In genomic region chr14:91302391-91302790, GRCh38 we compare ENCODE assay signal across 17 cellular contexts. TPM values are rescaled to one million over a fixed set of nuclear protein-coding genes. Genes with fewer than 3 reads are reported as not detected.
A peak's percentile ranks its signal among the peaks of the same experiment; 100 is the strongest.
DNase-seq lines count a peak whose midpoint lies in the region; ATAC-seq, FAIRE-seq and TF ChIP-seq lines count a peak whose summit lies in the region.
"Had no signal": no experiment of that assay in that cellular context is flagged by ENCODE, and none has a peak within 500 bp of the region (broad histone marks: within the 10 kb centered on the region; RNA-seq: fewer than 3 reads in every experiment).

No MANE protein-coding gene starts in this region.

- peak overlapping the region; percentile 80 for H3K27ac Mint-ChIP-seq in T-helper 2 cell treated with Interferon-gamma antibody and Interleukin-4, amounts not matched to agents 5 μg/mL and 100 μg/mL, for 36 hours

- BruUV-seq in HepG2 (replicated peaks; lab: Mats Ljungman, UMichigan): no TSS peak

- in situ Hi-C loops in HepG2 (cut with HindIII; ENCODE audit: extremely low pct_ligation_motif_present, low pct_unique_long_range_greater_than_20kb): no loop called here

- H3K9me3 ChIP-seq in lower lobe of right lung (no peaks in the 10 kb centered on the region), HepG2 (ENCODE audit: low read length) (no peaks in the 10 kb centered on the region)
- H3K9me3 ChIP-seq: breast epithelium had no signal

- H2AFZ ChIP-seq in HepG2 (ENCODE audit: low read length): no peak overlapping the region

- FAIRE-seq in GM19239 (lab: Jason Lieb, UNC): peak; percentile 62
- no peak for FAIRE-seq in HepG2 (lab: Jason Lieb, UNC)
- FAIRE-seq: A204.1 had no signal

- CTCF ChIA-PET in HepG2 (lab: Yijun Ruan, JAX; ENCODE audit: low intra/inter-chr PET ratio, low total read pairs): no interaction called here

- no peaks in the 10 kb centered on the region for H3K9me3 Mint-ChIP-seq in T-helper 2 cell treated with Interferon-gamma antibody and Interleukin-4, amounts not matched to agents 5 μg/mL and 100 μg/mL, for 36 hours

- no peak overlapping the region for H3K4me3 ChIP-seq in lower lobe of right lung
- H3K4me3 ChIP-seq in HepG2 (replicated peaks in 1 of 3; ENCODE audit: insufficient read depth in 1 of 3, low read depth in 2 of 3, low read length in 3 of 3): no peak overlapping the region
- H3K4me3 ChIP-seq: breast epithelium had no signal

- DNase-seq in activated CD4-positive, alpha-beta T cell treated with anti-CD3 and anti-CD28 coated beads for 48 hours: peak; percentile 53
- no peak for DNase-seq in activated CD4-positive, alpha-beta T cell treated with anti-CD3 and anti-CD28 coated beads, Interleukin-2, amount 50 U/mL, for 4 hours
- no peak for DNase-seq in GM19239 (ENCODE audit: insufficient read length, low spot score)
- peak; percentile 63 for DNase-seq in T-helper 2 cell treated with Interferon-gamma antibody and Interleukin-4, amounts not matched to agents 5 μg/mL and 100 μg/mL, for 36 hours (ENCODE audit: low spot score)
- peak; percentile 11 for DNase-seq in lower lobe of right lung
- DNase-seq in amygdala (lab: John Stamatoyannopoulos, UW): no peak
- DNase-seq in HepG2 (ENCODE audit: low spot score): no peak
- no peak for DNase-seq in NCI-H146 (lab: John Stamatoyannopoulos, UW)
- DNase-seq: Calu3; effector CD8-positive, alpha-beta T cell; foreskin keratinocyte; mesenchymal stem cell; NCI-H187; SHP77 treated with DMSO at 0.1 percent for 48 hours; trophoblast cell had no signal

- H3K9ac ChIP-seq in HepG2 (ENCODE audit: insufficient read depth, low read depth, low read length): no peak overlapping the region

- ATAC-seq in lower lobe of right lung: no peak
- no peak for ATAC-seq in HepG2

- peaks cover 77% of the 10 kb centered on the region for H3K36me3 Mint-ChIP-seq in T-helper 2 cell treated with Interferon-gamma antibody and Interleukin-4, amounts not matched to agents 5 μg/mL and 100 μg/mL, for 36 hours (ENCODE audit: low read depth)

- no peaks in the 10 kb centered on the region for H4K20me1 ChIP-seq in HepG2 (ENCODE audit: insufficient read depth, low read length)

- H3K36me3 ChIP-seq in lower lobe of right lung: peaks cover 82% of the 10 kb centered on the region
- H3K36me3 ChIP-seq in HepG2 (replicated peaks in 1 of 2; ENCODE audit: control insufficient read depth in 1 of 2, insufficient read depth in 2 of 2, low read length in 2 of 2): peaks cover 16 to 60% of the 10 kb centered on the region in 2 experiments
- H3K36me3 ChIP-seq: breast epithelium had no signal

- H3K27me3 ChIP-seq in lower lobe of right lung (ENCODE audit: low read depth): no peaks in the 10 kb centered on the region
- H3K27me3 ChIP-seq in HepG2 (ENCODE audit: control insufficient read depth in 1 of 2, insufficient read depth in 2 of 2, low read length in 2 of 2): no peaks in the 10 kb centered on the region
- H3K27me3 ChIP-seq: breast epithelium, foreskin keratinocyte had no signal

- TF ChIP-seq EP300 in HepG2 (IDR thresholded peaks at IDR 0.05; ENCODE audit: low read depth in 2 of 2, low read length in 2 of 2) (no peak), HepG2 (CRISPR knock-in tag; IDR thresholded peaks at IDR 0.05; ENCODE audit: borderline replicate concordance) (no peak)

- H3K4me1 Mint-ChIP-seq in T-helper 2 cell treated with Interferon-gamma antibody and Interleukin-4, amounts not matched to agents 5 μg/mL and 100 μg/mL, for 36 hours (ENCODE audit: low read depth): peaks cover 22% of the 10 kb centered on the region

- peak overlapping the region; percentile 25 for H3K4me3 Mint-ChIP-seq in T-helper 2 cell treated with Interferon-gamma antibody and Interleukin-4, amounts not matched to agents 5 μg/mL and 100 μg/mL, for 36 hours

- no peak for TF ChIP-seq POLR2A in HepG2 (IDR thresholded peaks at IDR 0.05; ENCODE audit: insufficient read depth in 1 of 2, low read depth in 2 of 2, low read length in 2 of 2)

- no peak for TF ChIP-seq RAD21 in HepG2 (CRISPR knock-in tag; IDR thresholded peaks at IDR 0.05)

- intact Hi-C loops in lower lobe of right lung (cut with DNase I): no loop called here
- intact Hi-C loops in HepG2 (cut with micrococcal nuclease; ENCODE audit: unreplicated experiment): no loop called here

- no peaks in the 10 kb centered on the region for H3K79me2 ChIP-seq in HepG2 (ENCODE audit: insufficient read depth, low read length)

- TF ChIP-seq CTCF in lower lobe of right lung (IDR thresholded peaks at IDR 0.05) (no peak), HepG2 (CRISPR knock-in tag; IDR thresholded peaks at IDR 0.05) (no peak)

- 96% methylated on average over 3 of the region's 3 CpGs for WGBS in HepG2 (ENCODE audit: low lambda C conversion rate)

- POLR2A ChIA-PET in HepG2 (lab: Yijun Ruan, JAX): no interaction called here

- H3K4me2 ChIP-seq in HepG2 (ENCODE audit: low read depth, low read length): no peak overlapping the region

- no peaks in the 10 kb centered on the region for H3K27me3 Mint-ChIP-seq in T-helper 2 cell treated with Interferon-gamma antibody and Interleukin-4, amounts not matched to agents 5 μg/mL and 100 μg/mL, for 36 hours (ENCODE audit: low read depth)

- H3K27ac ChIP-seq in lower lobe of right lung (no peak overlapping the region), HepG2 (ENCODE audit: extremely low read length, insufficient read depth, low read length) (no peak overlapping the region)
- H3K27ac ChIP-seq: breast epithelium, foreskin keratinocyte had no signal

- H3K4me1 ChIP-seq in lower lobe of right lung (no peaks in the 10 kb centered on the region), HepG2 (ENCODE audit: insufficient read depth, low read length) (no peaks in the 10 kb centered on the region)
- H3K4me1 ChIP-seq: breast epithelium, foreskin keratinocyte had no signal

TF ChIP-seq in HepG2, 621 proteins besides CTCF, POLR2A, EP300 and RAD21 (continues in another document):
- no peak for TF ChIP-seq JUN (CRISPR knock-in tag; IDR thresholded peaks at IDR 0.05)
- no peak for TF ChIP-seq ZUFSP (CRISPR knock-in tag; IDR thresholded peaks at IDR 0.05; ENCODE audit: borderline replicate concordance)
- no peak for TF ChIP-seq ZNF510 (CRISPR knock-in tag; IDR thresholded peaks at IDR 0.05; ENCODE audit: low read depth)
- no peak for TF ChIP-seq BRD4 (CRISPR knock-in tag; IDR thresholded peaks at IDR 0.05)
- TF ChIP-seq MED8 (CRISPR knock-in tag; IDR thresholded peaks at IDR 0.05; ENCODE audit: insufficient replicate concordance): no peak
- TF ChIP-seq HNF4A (CRISPR knock-in tag; IDR thresholded peaks at IDR 0.05): no peak
- TF ChIP-seq CENPX (CRISPR knock-in tag; IDR thresholded peaks at IDR 0.05): no peak
- no peak for TF ChIP-seq ZBTB38 (CRISPR knock-in tag; IDR thresholded peaks at IDR 0.05)
- TF ChIP-seq DRAP1 (CRISPR knock-in tag; IDR thresholded peaks at IDR 0.05): no peak
- no peak for TF ChIP-seq TOPORS (CRISPR knock-in tag; IDR thresholded peaks at IDR 0.05)
- TF ChIP-seq ISX (CRISPR knock-in tag; conservative IDR thresholded peaks at IDR 0.05): no peak

RNA-seq across cellular contexts. Expression of gene GPR68, which starts 57.9 kb away (rescaled TPM):
- total RNA-seq in lower lobe of right lung (3.4 TPM), HepG2 (2016; rRNA removed; fragmentation: Illumina TruSeq; extraction: Trizol) (not detected in 2 replicates)
- total RNA-seq in HepG2 (2016; cell fraction: cytosol; rRNA removed; fragmentation: Illumina TruSeq; extraction: Trizol; ENCODE audit: low read depth): not detected in 2 replicates
- 0.11 TPM in 1 of 2 replicates, not detected in the other for total RNA-seq in HepG2 (2016; cell fraction: insoluble cytoplasmic fraction; rRNA removed; fragmentation: Illumina TruSeq; extraction: Trizol)
- 0.41 TPM in 1 of 2 replicates, not detected in the other for total RNA-seq in HepG2 (2016; cell fraction: membrane; rRNA removed; fragmentation: Illumina TruSeq; extraction: Trizol)
- not detected in 2 replicates for total RNA-seq in HepG2 (2016; cell fraction: nucleus; rRNA removed; fragmentation: Illumina TruSeq; extraction: Trizol)
- polyA plus RNA-seq in HepG2 (2011; rRNA removed): not detected in 2 replicates
- polyA plus RNA-seq in HepG2 (2011; cell fraction: cytosol; rRNA removed): not detected in 2 replicates
- 0.16 TPM in 1 of 2 replicates, not detected in the other for polyA plus RNA-seq in HepG2 (2011; cell fraction: nucleus; rRNA removed)
- 0.17 and 0.20 TPM in 2 replicates for polyA plus RNA-seq in HepG2 (2012)
- not detected in 2 replicates for polyA plus RNA-seq in HepG2 (2016; cell fraction: cytosol; fragmentation: Illumina TruSeq; extraction: Trizol; ENCODE audit: low read depth)
- polyA plus RNA-seq in HepG2 (2016; cell fraction: insoluble cytoplasmic fraction; fragmentation: Illumina TruSeq; extraction: Trizol; ENCODE audit: low read depth): not detected in 2 replicates
- polyA plus RNA-seq in HepG2 (2016; cell fraction: membrane; fragmentation: Illumina TruSeq; extraction: Trizol; ENCODE audit: low read depth): not detected in 2 replicates
- not detected in 2 replicates for polyA plus RNA-seq in HepG2 (2016; cell fraction: nucleus; fragmentation: Illumina TruSeq; extraction: Trizol; ENCODE audit: insufficient read depth, low read depth)
- polyA minus RNA-seq in HepG2 (2011; rRNA and poly(A)+ RNA removed; ENCODE audit: low replicate concordance): 0.10 and 0.19 TPM in 2 replicates
- not detected in 2 replicates for polyA minus RNA-seq in HepG2 (2011; cell fraction: cytosol; rRNA and poly(A)+ RNA removed)
- polyA minus RNA-seq in HepG2 (2011; cell fraction: nucleus; rRNA and poly(A)+ RNA removed): not detected in 2 replicates
- total RNA-seq: Calu3 had no signal

Comparison
In these comparisons a context has a peak if more than half of its experiments do, and no peak if none do; other contexts are left out.
1. DNase-seq: peak in activated CD4-positive, alpha-beta T cell treated with anti-CD3 and anti-CD28 coated beads for 48 hours (single experiment), T-helper 2 cell treated with Interferon-gamma antibody and Interleukin-4, amounts not matched to agents 5 μg/mL and 100 μg/mL, for 36 hours (single experiment) and lower lobe of right lung (single experiment); none in activated CD4-positive, alpha-beta T cell treated with anti-CD3 and anti-CD28 coated beads, Interleukin-2, amount 50 U/mL, for 4 hours (0 of 2), GM19239 (single experiment), amygdala (0 of 56), HepG2 (single experiment) and NCI-H146 (single experiment).